Comparison of ENCODE assay signal across 9 cellular contexts in the genomic region with DNA sequence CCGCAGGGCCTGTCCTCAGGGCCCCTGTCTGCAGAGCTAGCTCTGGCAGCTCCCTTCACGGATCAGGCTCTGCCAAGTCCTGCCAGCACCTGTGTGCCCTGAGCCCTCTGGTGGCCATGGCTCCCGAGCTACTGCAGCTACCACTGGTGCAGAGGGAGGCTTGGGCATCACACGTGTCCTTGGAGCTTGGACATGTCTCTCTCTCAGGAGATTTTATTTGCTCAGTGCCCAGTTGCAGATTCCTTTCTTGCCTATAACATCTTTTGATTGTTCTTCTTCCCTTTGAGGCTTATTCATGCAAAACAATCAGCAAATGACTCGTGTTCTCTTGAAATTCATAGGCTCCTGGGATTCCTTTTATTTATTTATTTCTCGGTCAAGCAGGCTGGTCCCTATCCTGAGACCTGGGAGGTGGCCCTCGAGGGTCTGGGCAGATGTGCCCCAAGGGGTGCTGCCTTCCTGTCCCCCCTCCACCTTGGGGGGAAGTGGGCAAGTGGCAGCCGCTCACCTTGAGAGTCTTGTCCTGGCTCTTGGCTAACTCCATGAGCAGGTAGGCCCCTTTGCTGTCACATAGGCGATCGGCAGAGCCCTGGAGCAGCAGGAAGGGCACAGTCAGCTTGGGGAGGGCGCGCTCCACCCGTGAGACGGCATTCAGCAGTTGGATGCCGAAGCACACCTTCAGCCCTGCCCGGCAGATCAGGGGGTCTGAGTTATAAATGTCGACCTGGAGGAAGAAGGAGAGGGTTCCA. TPM values are rescaled to one million over a fixed set of nuclear protein-coding genes. Genes with fewer than 3 reads are reported as not detected.
DNase-seq lines count a peak whose midpoint lies in the region; ATAC-seq, FAIRE-seq and TF ChIP-seq lines count a peak whose summit lies in the region.
"Had no signal": no experiment of that assay in that cellular context is flagged by ENCODE, and none has a peak within 500 bp of the region (broad histone marks: within the 10 kb centered on the region; RNA-seq: fewer than 3 reads in every experiment).

No MANE protein-coding gene starts in this region.

- H4K20me1 ChIP-seq in HCT116 (ENCODE audit: insufficient read depth) (no peaks in the 10 kb centered on the region), OCI-LY3 (ENCODE audit: insufficient read depth, low read length) (no peaks in the 10 kb centered on the region)

- RAD21 ChIA-PET in HCT116 (lab: Charles Lee; ENCODE audit: low non-redundant PET in 1 of 2, low total read pairs in 2 of 2, uncharacterized antibody in 2 of 2, unreplicated experiment in 2 of 2), result interaction anchor here (0.5 to 1.0 kb wide), 3 partner anchors 42 to 54 kb away, joined by 3 to 7 read pairs (median 6); no protein-coding TSS in a partner anchor

- no TSS peak for BruUV-seq in HCT116 (replicated peaks; lab: Mats Ljungman, UMichigan)

- intact Hi-C loops in HCT116 (cut with micrococcal nuclease) (no loop called here), adrenal gland (cut with DNase I) (loop anchor here (5.0 to 10.0 kb wide), 4 partner anchors 42 to 268 kb away; partner anchors contain the start of gene MGLL (in 1 of the 2))

- H3K9me3 ChIP-seq in HCT116 (ENCODE audit: control insufficient read depth in 1 of 2, insufficient read depth in 1 of 2, low read depth in 1 of 2, low read length in 2 of 2) (no peaks in the 10 kb centered on the region), OCI-LY3 (ENCODE audit: insufficient read depth, low read length) (no peaks in the 10 kb centered on the region), adrenal gland (replicated peaks in 1 of 3) (no peaks in the 10 kb centered on the region)

- peak; percentile 19; the same call in 1 of the 2 replicates for TF ChIP-seq CTCF in BJ (IDR thresholded peaks at IDR 0.05; ENCODE audit: insufficient read depth, low read depth, low read length)
- TF ChIP-seq CTCF in HCT116 (IDR thresholded peaks at IDR 0.05 in 2 of 3, conservative IDR thresholded peaks at IDR 0.05 in 1 of 3; ENCODE audit: borderline replicate concordance in 1 of 3, insufficient read depth in 1 of 3, low read depth in 2 of 3, low read length in 2 of 3), result peak; percentile 47 to 66 (median 49); a peak in 5 of 6 replicates
- peak; percentile 33 for TF ChIP-seq CTCF in OCI-LY3 (IDR thresholded peaks at IDR 0.05; ENCODE audit: low read depth, low read length)
- TF ChIP-seq CTCF in adrenal gland (IDR thresholded peaks at IDR 0.05), result peak; percentile 15 to 76 (median 64)
- TF ChIP-seq CTCF in kidney epithelial cell (IDR thresholded peaks at IDR 0.05; ENCODE audit: insufficient read depth, low read length, poor library complexity, severe bottlenecking), result peak; percentile 57

- no peak for DNase-seq in BJ (ENCODE audit: low read depth)
- peak; percentile 38 for DNase-seq in HCT116 (ENCODE audit: low read depth, low spot score)
- peak; percentile 79 to 94 (median 91) for DNase-seq in adrenal gland
- no peak for DNase-seq in kidney epithelial cell (ENCODE audit: low read depth)
- peak; percentile 44 for DNase-seq in urothelium cell line (ENCODE audit: low spot score)
- no peak for DNase-seq in HCEC 1CT
- no peak for DNase-seq in globus pallidus (ENCODE audit: low spot score)

- H3K9ac ChIP-seq in HCT116 (ENCODE audit: low read length) (no peak overlapping the region), OCI-LY3 (ENCODE audit: low read length) (no peak overlapping the region)

- FAIRE-seq in urothelium cell line (lab: Jason Lieb, UNC), result no peak
- FAIRE-seq: endometrium had no signal

- H3K79me2 ChIP-seq in HCT116 (ENCODE audit: insufficient read depth, low read length) (no peaks in the 10 kb centered on the region), OCI-LY3 (ENCODE audit: low read length) (peaks cover 10% of the 10 kb centered on the region; the same call in 1 of the 2 replicates)

- no peak overlapping the region for H3K4me3 ChIP-seq in BJ (ENCODE audit: low read depth, low read length)
- H3K4me3 ChIP-seq in HCT116 (replicated peaks in 1 of 2; ENCODE audit: low read depth in 1 of 2, low read length in 2 of 2), result no peak overlapping the region
- H3K4me3 ChIP-seq in OCI-LY3 (ENCODE audit: low read length), result no peak overlapping the region
- no peak overlapping the region for H3K4me3 ChIP-seq in adrenal gland
- H3K4me3 ChIP-seq in kidney epithelial cell (ENCODE audit: low read depth, low read length), result no peak overlapping the region

- H3K4me1 ChIP-seq in HCT116 (ENCODE audit: control insufficient read depth in 1 of 2, insufficient read depth in 2 of 2, low read length in 2 of 2) (peaks cover 12 to 46% of the 10 kb centered on the region in 2 experiments), OCI-LY3 (ENCODE audit: low read length) (peaks cover 25% of the 10 kb centered on the region), adrenal gland (replicated peaks in 1 of 2) (peaks cover 32 to 37% of the 10 kb centered on the region in 2 donors)

- no peak overlapping the region for H3K4me2 ChIP-seq in HCT116 (ENCODE audit: low read length)
- no peak overlapping the region for H3K4me2 ChIP-seq in OCI-LY3 (ENCODE audit: low read length)

- peak; percentile 61 for ATAC-seq in HCT116

- no peaks in the 10 kb centered on the region for H3K9me2 ChIP-seq in HCT116 (ENCODE audit: insufficient read depth)

- H3K27me3 ChIP-seq in BJ (ENCODE audit: control insufficient read depth, insufficient read depth, low read length) (no peaks in the 10 kb centered on the region), HCT116 (ENCODE audit: insufficient read depth, low read length) (no peaks in the 10 kb centered on the region), OCI-LY3 (ENCODE audit: low read depth, low read length) (no peaks in the 10 kb centered on the region), adrenal gland (no peaks in the 10 kb centered on the region), kidney epithelial cell (ENCODE audit: control insufficient read depth, insufficient read depth, low read length) (no peaks in the 10 kb centered on the region)

- TF ChIP-seq POLR2A in HCT116 (IDR thresholded peaks at IDR 0.05; ENCODE audit: borderline replicate concordance, extremely low read depth, insufficient read depth, insufficient read length) (no peak), adrenal gland (IDR thresholded peaks at IDR 0.05) (no peak)

- no peak overlapping the region for H3K27ac ChIP-seq in HCT116 (ENCODE audit: low read depth, low read length)
- no peak overlapping the region for H3K27ac ChIP-seq in OCI-LY3 (ENCODE audit: low read length)
- no peak overlapping the region for H3K27ac ChIP-seq in adrenal gland

- peak; percentile 54 for TF ChIP-seq RAD21 in HCT116 (IDR thresholded peaks at IDR 0.05; ENCODE audit: low read depth)

- H2AFZ ChIP-seq in HCT116 (ENCODE audit: low read depth, low read length, poor library complexity, severe bottlenecking) (no peak overlapping the region), OCI-LY3 (ENCODE audit: low read depth, low read length) (no peak overlapping the region)

- POLR2A ChIA-PET in BJ (lab: Charles Lee), result no interaction called here
- POLR2A ChIA-PET in HCT116 (lab: Charles Lee), result no interaction called here

- CTCF ChIA-PET in BJ (lab: Yijun Ruan, JAX), result interaction anchor here (0.6 to 5.6 kb wide), 10 partner anchors 11 to 270 kb away, joined by 3 to 42 read pairs (median 6); partner anchors contain the start of gene MGLL
- CTCF ChIA-PET in HCT116 (lab: Charles Lee), result interaction anchor here (0.6 to 2.4 kb wide), 8 partner anchors 12 to 265 kb away, joined by 3 to 11 read pairs (median 4); partner anchors contain the start of gene TPRA1

- WGBS in adrenal gland, 4 donors, result 67 to 78% (median 76%) methylated on average over 15 to 17 of the region's 17 CpGs

- H3K36me3 ChIP-seq in BJ (ENCODE audit: control insufficient read depth, insufficient read depth, low read length) (peaks cover 14% of the 10 kb centered on the region), HCT116 (ENCODE audit: control insufficient read depth in 1 of 2, insufficient read depth in 2 of 2, low read length in 2 of 2) (no peaks in the 10 kb centered on the region), OCI-LY3 (replicated peaks; ENCODE audit: low read depth, low read length) (peaks cover 58% of the 10 kb centered on the region), adrenal gland (replicated peaks in 1 of 2) (peaks cover 0 to 5% of the 10 kb centered on the region in 2 donors), kidney epithelial cell (ENCODE audit: control insufficient read depth, insufficient read depth, low read length) (peaks cover 1% of the 10 kb centered on the region)

TF ChIP-seq in HCT116, 20 proteins besides CTCF, POLR2A, EP300 and RAD21:
- TF ChIP-seq YY1 (IDR thresholded peaks at IDR 0.05; ENCODE audit: extremely low read depth, insufficient replicate concordance, low read depth, low read length) (no peak), SP1 (IDR thresholded peaks at IDR 0.05; ENCODE audit: low read depth) (no peak), FOSL1 (IDR thresholded peaks at IDR 0.05; ENCODE audit: low read depth) (no peak)

RNA-seq across cellular contexts. Expression of gene ABTB1, which starts 21.9 kb away (rescaled TPM):
- polyA plus RNA-seq in BJ (2011; rRNA removed), result 20.7 and 46.5 TPM in 2 replicates
- polyA minus RNA-seq in BJ (2011; rRNA and poly(A)+ RNA removed), result 19.0 and 40.4 TPM in 2 replicates
- total RNA-seq in HCT116 (2021; ENCODE audit: unreplicated experiment), result 19.4 TPM
- polyA plus RNA-seq in HCT116 (2012), result 16.2 and 19.6 TPM in 2 replicates
- 10 to 100 TPM; 13.0 to 68.0 (median 32.2) TPM for total RNA-seq in adrenal gland
- polyA plus RNA-seq in adrenal gland, result 10 to 100 TPM in 2 of 3 donors, 1 to 10 TPM in 1; 2.8 to 96.0 (median 62.1) TPM
- 14.2 and 16.0 TPM in 2 replicates for total RNA-seq in kidney epithelial cell

Comparison
In these comparisons a context has a peak if more than half of its experiments do, and no peak if none do; other contexts are left out.
1. DNase-seq: peak in HCT116 (single experiment), adrenal gland (7 of 7) and urothelium cell line (single experiment); none in BJ (single experiment), kidney epithelial cell (single experiment), HCEC 1CT (single experiment) and globus pallidus (single experiment).
2. Peak in every context shown above with its lines, with median percentiles within 50 percentile points of each other: CTCF ChIP-seq.